6 cellular contexts compared by ENCODE assay signal in genomic region chr19:1884719-1885334, GRCh38. TPM values are rescaled to one million over a fixed set of nuclear protein-coding genes. Genes with fewer than 3 reads are reported as not detected.
DNase-seq lines count a peak whose midpoint lies in the region; ATAC-seq and TF ChIP-seq lines count a peak whose summit lies in the region.

No MANE protein-coding gene starts in this region.

- DNase-seq in SJSA1 (ENCODE audit: low read depth in 1 of 2, low spot score in 2 of 2): peak in 1 of 2 experiments; percentile 37
- no peak for DNase-seq in uterus
- DNase-seq in LoVo (ENCODE audit: low spot score): no peak
- DNase-seq in H4 (ENCODE audit: low spot score): no peak

- H3K27ac ChIP-seq in SJSA1 (0 out of 2 replicates have a peak overlapping the region, but pooled peaks have one; percentile 27), uterus (peak overlapping the region; percentile 73 to 87)

- intact Hi-C loops in uterus (cut with DNase I; ENCODE audit: low total_unique reads): no loop called here

- TF ChIP-seq CTCF in uterus (IDR thresholded peaks at IDR 0.05): no peak

- ATAC-seq in GM21737 (IDR thresholded peaks at IDR 0.05; ENCODE audit: unreplicated experiment): peak; percentile 26

- peak overlapping the region; percentile 74 for H3K4me3 ChIP-seq in SJSA1
- peak overlapping the region; percentile 85 for H3K4me3 ChIP-seq in iPS-11a (ENCODE audit: low read depth, low read length)
- H3K4me3 ChIP-seq in uterus: peak overlapping the region; percentile 69 to 95

- TF ChIP-seq POLR2A in uterus (IDR thresholded peaks at IDR 0.05): no peak

- H3K36me3 ChIP-seq in SJSA1 (peaks cover 24% of the 10 kb centered on the region), uterus (no peaks in the 10 kb centered on the region)

- H3K4me1 ChIP-seq in SJSA1 (replicated peaks): peaks cover 10% of the 10 kb centered on the region
- peaks cover 0 to 30% of the 10 kb centered on the region in 2 donors for H3K4me1 ChIP-seq in uterus

- H3K27me3 ChIP-seq in SJSA1 (replicated peaks): no peaks in the 10 kb centered on the region
- H3K27me3 ChIP-seq in uterus: no peaks in the 10 kb centered on the region

- no peaks in the 10 kb centered on the region for H3K9me3 ChIP-seq in SJSA1 (replicated peaks)
- no peaks in the 10 kb centered on the region for H3K9me3 ChIP-seq in uterus

RNA-seq across cellular contexts. Expression of gene ABHD17A, which starts 0.5 kb away (rescaled TPM):
- total RNA-seq in SJSA1 (2014; rRNA removed; shearing (Covaris generic)): 91.9 and 101 TPM in 2 replicates
- total RNA-seq in uterus: 100 to 1,000 TPM in 1 of 4 donors, 10 to 100 TPM in 3; 33.8 to 142 (median 63.7) TPM
- total RNA-seq in H4 (2014; rRNA removed; shearing (Covaris generic)): 20.2 and 40.6 TPM in 2 replicates

RNA-seq across cellular contexts. Expression of gene ADAT3, which starts 20.4 kb away (rescaled TPM):
- total RNA-seq in SJSA1 (2014; rRNA removed; shearing (Covaris generic)): 2.4 and 9.1 TPM in 2 replicates
- 1 to 10 TPM; 1.0 to 5.5 (median 2.8) TPM for total RNA-seq in uterus
- total RNA-seq in H4 (2014; rRNA removed; shearing (Covaris generic)): 0.93 and 1.0 TPM in 2 replicates

RNA-seq across cellular contexts. Expression of gene SCAMP4, which starts 20.4 kb away (rescaled TPM):
- 47.3 and 89.8 TPM in 2 replicates for total RNA-seq in SJSA1 (2014; rRNA removed; shearing (Covaris generic))
- 10 to 100 TPM in 3 of 4 donors, 1 to 10 TPM in 1; 9.5 to 68.9 (median 28.0) TPM for total RNA-seq in uterus
- total RNA-seq in H4 (2014; rRNA removed; shearing (Covaris generic)): 66.3 and 68.3 TPM in 2 replicates

RNA-seq across cellular contexts. Expression of gene KLF16, which starts 21.4 kb away (rescaled TPM):
- total RNA-seq in SJSA1 (2014; rRNA removed; shearing (Covaris generic)): 5.6 and 8.7 TPM in 2 replicates
- total RNA-seq in uterus: 10 to 100 TPM in 1 of 4 donors, 1 to 10 TPM in 1, under 1 TPM in 1, not detected in 1; 0.26 to 17.7 (median 3.9) TPM
- total RNA-seq in H4 (2014; rRNA removed; shearing (Covaris generic)): 1.8 and 4.6 TPM in 2 replicates

RNA-seq across cellular contexts. Expression of gene REXO1, which starts 36.5 kb away (rescaled TPM):
- total RNA-seq in SJSA1 (2014; rRNA removed; shearing (Covaris generic)): 14.1 and 36.2 TPM in 2 replicates
- 10 to 100 TPM in 2 of 4 donors, 1 to 10 TPM in 2; 1.5 to 67.4 (median 25.1) TPM for total RNA-seq in uterus
- 2.3 and 4.2 TPM in 2 replicates for total RNA-seq in H4 (2014; rRNA removed; shearing (Covaris generic))
